In genomic region chr1:19163261-19163660, GRCh38 we compare ENCODE assay signal across 13 cellular contexts. TPM values are rescaled to one million over a fixed set of nuclear protein-coding genes. Genes with fewer than 3 reads are reported as not detected.
DNase-seq lines count a peak whose midpoint lies in the region; ATAC-seq and TF ChIP-seq lines count a peak whose summit lies in the region.
"Had no signal": no experiment of that assay in that cellular context is flagged by ENCODE, and none has a peak within 500 bp of the region (broad histone marks: within the 10 kb centered on the region; RNA-seq: fewer than 3 reads in every experiment).

No MANE protein-coding gene starts in this region.

- no peak for TF ChIP-seq CTCF in fibroblast of pulmonary artery (IDR thresholded peaks at IDR 0.05; ENCODE audit: low read length, missing control alignments)
- no peak for TF ChIP-seq CTCF in omental fat pad (IDR thresholded peaks at IDR 0.05)

- peaks cover 8% of the 10 kb centered on the region for H3K36me3 Mint-ChIP-seq in T-helper 17 cell (ENCODE audit: low read depth)

- no peaks in the 10 kb centered on the region for H3K27me3 Mint-ChIP-seq in T-helper 17 cell
- H3K27me3 Mint-ChIP-seq: memory B cell had no signal

- no peak overlapping the region for H3K27ac Mint-ChIP-seq in T-helper 17 cell

- no peak overlapping the region for H3K4me3 ChIP-seq in fibroblast of pulmonary artery (replicated peaks; ENCODE audit: low read depth, low read length)
- H3K4me3 ChIP-seq in skeletal muscle cell (ENCODE audit: low read depth, low read length): no peak overlapping the region
- H3K4me3 ChIP-seq: heart left ventricle, SJSA1 had no signal

- H3K9me3 ChIP-seq in T-helper 17 cell (ENCODE audit: control insufficient read depth, low read length, poor library complexity, severe bottlenecking): no peaks in the 10 kb centered on the region
- H3K9me3 ChIP-seq: heart left ventricle, SJSA1 had no signal

- ATAC-seq in SK-N-SH treated with all-trans-retinoic acid at 6 μM for 48 hours: peak; percentile 91
- ATAC-seq in T-helper 17 cell: no peak
- no peak for ATAC-seq in omental fat pad (ENCODE audit: low FRiP score)
- ATAC-seq: heart left ventricle had no signal

- no peak overlapping the region for H3K4me3 Mint-ChIP-seq in T-helper 17 cell
- H3K4me3 Mint-ChIP-seq: memory B cell had no signal

- peaks cover 2% of the 10 kb centered on the region for H3K4me1 Mint-ChIP-seq in T-helper 17 cell
- H3K4me1 Mint-ChIP-seq: memory B cell had no signal

- DNase-seq in GM03348 (ENCODE audit: low spot score): peak; percentile 87
- DNase-seq in fibroblast of pulmonary artery (ENCODE audit: low read depth): peak; percentile 71
- DNase-seq in skeletal muscle cell (ENCODE audit: low read depth): peak; percentile 42
- no peak for DNase-seq in T-helper 17 cell
- no peak for DNase-seq in omental fat pad (ENCODE audit: low spot score)
- no peak for DNase-seq in LoVo (ENCODE audit: low spot score)
- DNase-seq: activated T-cell treated with anti-CD3 and anti-CD28 coated beads, Interleukin-2, amount 50 U/mL, for 48 hours; cerebellar nuclear complex; heart left ventricle; NCI-H1105 treated with DMSO at 0.1 percent for 48 hours had no signal

TF ChIP-seq in SK-N-SH treated with all-trans-retinoic acid at 6 μM for 48 hours, 23 proteins besides CTCF, POLR2A, EP300 and RAD21:
- TF ChIP-seq ISL1 (CRISPR knock-in tag; IDR thresholded peaks at IDR 0.05) (no peak), CSRNP3 (CRISPR knock-in tag; IDR thresholded peaks at IDR 0.05) (no peak), ZFP3 (CRISPR knock-in tag; IDR thresholded peaks at IDR 0.05) (no peak), RARB (CRISPR knock-in tag; IDR thresholded peaks at IDR 0.05) (no peak), ZNF565 (CRISPR knock-in tag; conservative IDR thresholded peaks at IDR 0.05; ENCODE audit: low read depth) (no peak), TCF4 (CRISPR knock-in tag; IDR thresholded peaks at IDR 0.05; ENCODE audit: borderline replicate concordance) (no peak), ARNTL (CRISPR knock-in tag; IDR thresholded peaks at IDR 0.05; ENCODE audit: borderline replicate concordance, low read depth) (no peak), PPARA (CRISPR knock-in tag; IDR thresholded peaks at IDR 0.05; ENCODE audit: borderline replicate concordance) (no peak), ZFP30 (CRISPR knock-in tag; IDR thresholded peaks at IDR 0.05) (no peak), OSR1 (CRISPR knock-in tag; IDR thresholded peaks at IDR 0.05) (no peak), CSDC2 (CRISPR knock-in tag; IDR thresholded peaks at IDR 0.05) (no peak), ZC3H10 (CRISPR knock-in tag; IDR thresholded peaks at IDR 0.05) (no peak), ZNF70 (CRISPR knock-in tag; IDR thresholded peaks at IDR 0.05) (no peak), TSHZ2 (CRISPR knock-in tag; IDR thresholded peaks at IDR 0.05) (no peak), ZNF8 (CRISPR knock-in tag; IDR thresholded peaks at IDR 0.05) (no peak), SNAI2 (CRISPR knock-in tag; IDR thresholded peaks at IDR 0.05) (no peak)
- TF ChIP-seq, protein P1, sequence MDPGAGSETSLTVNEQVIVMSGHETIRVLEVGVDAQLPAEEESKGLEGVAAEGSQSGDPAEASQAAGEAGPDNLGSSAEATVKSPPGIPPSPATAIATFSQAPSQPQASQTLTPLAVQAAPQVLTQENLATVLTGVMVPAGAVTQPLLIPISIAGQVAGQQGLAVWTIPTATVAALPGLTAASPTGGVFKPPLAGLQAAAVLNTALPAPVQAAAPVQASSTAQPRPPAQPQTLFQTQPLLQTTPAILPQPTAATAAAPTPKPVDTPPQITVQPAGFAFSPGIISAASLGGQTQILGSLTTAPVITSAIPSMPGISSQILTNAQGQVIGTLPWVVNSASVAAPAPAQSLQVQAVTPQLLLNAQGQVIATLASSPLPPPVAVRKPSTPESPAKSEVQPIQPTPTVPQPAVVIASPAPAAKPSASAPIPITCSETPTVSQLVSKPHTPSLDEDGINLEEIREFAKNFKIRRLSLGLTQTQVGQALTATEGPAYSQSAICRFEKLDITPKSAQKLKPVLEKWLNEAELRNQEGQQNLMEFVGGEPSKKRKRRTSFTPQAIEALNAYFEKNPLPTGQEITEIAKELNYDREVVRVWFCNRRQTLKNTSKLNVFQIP (CRISPR knock-in tag; IDR thresholded peaks at IDR 0.05; ENCODE audit: borderline replicate concordance, low read depth): no peak
- TF ChIP-seq, protein P2, sequence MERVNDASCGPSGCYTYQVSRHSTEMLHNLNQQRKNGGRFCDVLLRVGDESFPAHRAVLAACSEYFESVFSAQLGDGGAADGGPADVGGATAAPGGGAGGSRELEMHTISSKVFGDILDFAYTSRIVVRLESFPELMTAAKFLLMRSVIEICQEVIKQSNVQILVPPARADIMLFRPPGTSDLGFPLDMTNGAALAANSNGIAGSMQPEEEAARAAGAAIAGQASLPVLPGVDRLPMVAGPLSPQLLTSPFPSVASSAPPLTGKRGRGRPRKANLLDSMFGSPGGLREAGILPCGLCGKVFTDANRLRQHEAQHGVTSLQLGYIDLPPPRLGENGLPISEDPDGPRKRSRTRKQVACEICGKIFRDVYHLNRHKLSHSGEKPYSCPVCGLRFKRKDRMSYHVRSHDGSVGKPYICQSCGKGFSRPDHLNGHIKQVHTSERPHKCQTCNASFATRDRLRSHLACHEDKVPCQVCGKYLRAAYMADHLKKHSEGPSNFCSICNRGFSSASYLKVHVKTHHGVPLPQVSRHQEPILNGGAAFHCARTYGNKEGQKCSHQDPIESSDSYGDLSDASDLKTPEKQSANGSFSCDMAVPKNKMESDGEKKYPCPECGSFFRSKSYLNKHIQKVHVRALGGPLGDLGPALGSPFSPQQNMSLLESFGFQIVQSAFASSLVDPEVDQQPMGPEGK (CRISPR knock-in tag; IDR thresholded peaks at IDR 0.05; ENCODE audit: borderline replicate concordance): no peak

RNA-seq across cellular contexts. Expression of gene UBR4, which starts 46.8 kb away (rescaled TPM):
- total RNA-seq in T-helper 17 cell: 100 to 1,000 TPM; 140 to 158 TPM
- total RNA-seq in omental fat pad: 100 to 1,000 TPM; 125 to 164 (median 133) TPM

Comparison
In these comparisons a context has a peak if more than half of its experiments do, and no peak if none do; other contexts are left out.
1. DNase-seq: peak in GM03348 (single experiment), fibroblast of pulmonary artery (single experiment) and skeletal muscle cell (single experiment); none in T-helper 17 cell (0 of 3), omental fat pad (single experiment) and LoVo (single experiment).